In genomic region chr1:216221260-216221700, GRCh38 we compare ENCODE assay signal across 8 cellular contexts.
A peak's percentile ranks its signal among the peaks of the same experiment; 100 is the strongest.
DNase-seq lines count a peak whose midpoint lies in the region; FAIRE-seq and TF ChIP-seq lines count a peak whose summit lies in the region.

No MANE protein-coding gene starts in this region.

- peak; percentile 63 for FAIRE-seq in RCC 7860 (lab: Jason Lieb, UNC)

- H3K36me3 ChIP-seq in HEK293 (ENCODE audit: control insufficient read depth in 2 of 2, insufficient read depth in 1 of 2, low read length in 2 of 2) (no peaks in the 10 kb centered on the region), kidney epithelial cell (ENCODE audit: control insufficient read depth, insufficient read depth, low read length) (no peaks in the 10 kb centered on the region)

- intact Hi-C loops in activated naive CD4-positive, alpha-beta T cell treated with anti-CD3 and anti-CD28 coated beads for 36 hours (cut with micrococcal nuclease): loop anchor here (1.0 kb wide), 1 partner anchor 511 kb away; no protein-coding TSS in a partner anchor

- H3K4me3 Mint-ChIP-seq in activated naive CD4-positive, alpha-beta T cell treated with anti-CD3 and anti-CD28 coated beads for 36 hours: peak overlapping the region; percentile 3
- peak overlapping the region; percentile 65 for H3K4me3 Mint-ChIP-seq in stimulated activated naive CD8-positive, alpha-beta T cell treated with anti-CD3 and anti-CD28 coated beads, Interleukin-15, Interleukin-2, amounts not matched to agents 100 ng/mL and 50 ng/mL, for 24 hours

- POLR2A ChIA-PET in HEK293 (lab: Yijun Ruan, JAX): no interaction called here

- peak; percentile 23 for DNase-seq in activated naive CD4-positive, alpha-beta T cell treated with anti-CD3 and anti-CD28 coated beads for 36 hours
- no peak for DNase-seq in activated naive CD4-positive, alpha-beta T cell treated with Interleukin-2 at 50 U/mL for 16 hours
- DNase-seq in LoVo (ENCODE audit: low spot score): peak; percentile 68
- peak; percentile 58 for DNase-seq in RCC 7860 (ENCODE audit: low spot score)
- peak; percentile 12 for DNase-seq in cerebellum (ENCODE audit: low spot score)
- DNase-seq in kidney epithelial cell (ENCODE audit: low read depth): peak; percentile 42

- H3K4me1 ChIP-seq in HEK293 (ENCODE audit: control insufficient read depth, insufficient read depth, low read length): no peaks in the 10 kb centered on the region

- CTCF ChIA-PET in activated naive CD4-positive, alpha-beta T cell treated with anti-CD3 and anti-CD28 coated beads for 36 hours (lab: Charles Lee): interaction anchor here (0.7 to 1.8 kb wide), 6 partner anchors 13 to 761 kb away, joined by 3 to 6 read pairs (median 3); no protein-coding TSS in a partner anchor
- CTCF ChIA-PET in HEK293 (lab: Yijun Ruan, JAX): interaction anchor here (0.5 to 2.1 kb wide), 40 partner anchors 8 to 1955 kb away, joined by 3 to 13 read pairs (median 4); no protein-coding TSS in a partner anchor

- H3K27me3 Mint-ChIP-seq in activated naive CD4-positive, alpha-beta T cell treated with anti-CD3 and anti-CD28 coated beads for 36 hours (ENCODE audit: low read depth): no peaks in the 10 kb centered on the region
- no peaks in the 10 kb centered on the region for H3K27me3 Mint-ChIP-seq in stimulated activated naive CD8-positive, alpha-beta T cell treated with anti-CD3 and anti-CD28 coated beads, Interleukin-15, Interleukin-2, amounts not matched to agents 100 ng/mL and 50 ng/mL, for 24 hours

- peak overlapping the region; percentile 28 for H3K4me3 ChIP-seq in HEK293 (ENCODE audit: low read depth, low read length)
- peak overlapping the region; percentile 46 for H3K4me3 ChIP-seq in kidney epithelial cell (ENCODE audit: low read depth, low read length)

- H3K27ac Mint-ChIP-seq in activated naive CD4-positive, alpha-beta T cell treated with anti-CD3 and anti-CD28 coated beads for 36 hours: no peak overlapping the region
- H3K27ac Mint-ChIP-seq in stimulated activated naive CD8-positive, alpha-beta T cell treated with anti-CD3 and anti-CD28 coated beads, Interleukin-15, Interleukin-2, amounts not matched to agents 100 ng/mL and 50 ng/mL, for 24 hours: no peak overlapping the region

- no peaks in the 10 kb centered on the region for H3K27me3 ChIP-seq in kidney epithelial cell (ENCODE audit: control insufficient read depth, insufficient read depth, low read length)

- no peaks in the 10 kb centered on the region for H3K9me3 ChIP-seq in HEK293 (ENCODE audit: control insufficient read depth, insufficient read depth, low read depth, low read length)

- H3K9me3 Mint-ChIP-seq in activated naive CD4-positive, alpha-beta T cell treated with anti-CD3 and anti-CD28 coated beads for 36 hours: no peaks in the 10 kb centered on the region
- H3K9me3 Mint-ChIP-seq in stimulated activated naive CD8-positive, alpha-beta T cell treated with anti-CD3 and anti-CD28 coated beads, Interleukin-15, Interleukin-2, amounts not matched to agents 100 ng/mL and 50 ng/mL, for 24 hours: peaks cover 11% of the 10 kb centered on the region

- H3K4me1 Mint-ChIP-seq in activated naive CD4-positive, alpha-beta T cell treated with anti-CD3 and anti-CD28 coated beads for 36 hours (ENCODE audit: low read depth): peaks cover 2% of the 10 kb centered on the region
- no peaks in the 10 kb centered on the region for H3K4me1 Mint-ChIP-seq in stimulated activated naive CD8-positive, alpha-beta T cell treated with anti-CD3 and anti-CD28 coated beads, Interleukin-15, Interleukin-2, amounts not matched to agents 100 ng/mL and 50 ng/mL, for 24 hours (ENCODE audit: low read depth)

- H3K36me3 Mint-ChIP-seq in activated naive CD4-positive, alpha-beta T cell treated with anti-CD3 and anti-CD28 coated beads for 36 hours (ENCODE audit: low read depth): no peaks in the 10 kb centered on the region
- no peaks in the 10 kb centered on the region for H3K36me3 Mint-ChIP-seq in stimulated activated naive CD8-positive, alpha-beta T cell treated with anti-CD3 and anti-CD28 coated beads, Interleukin-15, Interleukin-2, amounts not matched to agents 100 ng/mL and 50 ng/mL, for 24 hours (ENCODE audit: low read depth)

- no peak overlapping the region for H3K27ac ChIP-seq in HEK293 (ENCODE audit: extremely low read depth, low read depth, low read length)

- TF ChIP-seq CTCF in HEK293 (tag by site-specific recombination; IDR thresholded peaks at IDR 0.05) (0 out of 2 replicates have a peak, but pooled peaks have one; percentile 26), kidney epithelial cell (IDR thresholded peaks at IDR 0.05; ENCODE audit: insufficient read depth, low read length, poor library complexity, severe bottlenecking) (peak; percentile 76)

TF ChIP-seq in HEK293, 187 proteins besides CTCF, POLR2A, EP300 and RAD21:
- no peak for TF ChIP-seq ZNF157 (tag by site-specific recombination; IDR thresholded peaks at IDR 0.05)
- no peak for TF ChIP-seq ZNF362 (tag by site-specific recombination; IDR thresholded peaks at IDR 0.05)
- no peak for TF ChIP-seq ZBTB20 (tag by site-specific recombination; IDR thresholded peaks at IDR 0.05)
- TF ChIP-seq ZNF548 (tag by site-specific recombination; IDR thresholded peaks at IDR 0.05): no peak
- TF ChIP-seq ZNF654 (tag by site-specific recombination; IDR thresholded peaks at IDR 0.05; ENCODE audit: low read depth): peak; percentile 52
- no peak for TF ChIP-seq KLF8 (tag by site-specific recombination; IDR thresholded peaks at IDR 0.05)
- peak; percentile 64; the same call in 1 of the 2 replicates for TF ChIP-seq TRIM28 (IDR thresholded peaks at IDR 0.05; ENCODE audit: borderline replicate concordance, low read length)
- TF ChIP-seq, protein P1, sequence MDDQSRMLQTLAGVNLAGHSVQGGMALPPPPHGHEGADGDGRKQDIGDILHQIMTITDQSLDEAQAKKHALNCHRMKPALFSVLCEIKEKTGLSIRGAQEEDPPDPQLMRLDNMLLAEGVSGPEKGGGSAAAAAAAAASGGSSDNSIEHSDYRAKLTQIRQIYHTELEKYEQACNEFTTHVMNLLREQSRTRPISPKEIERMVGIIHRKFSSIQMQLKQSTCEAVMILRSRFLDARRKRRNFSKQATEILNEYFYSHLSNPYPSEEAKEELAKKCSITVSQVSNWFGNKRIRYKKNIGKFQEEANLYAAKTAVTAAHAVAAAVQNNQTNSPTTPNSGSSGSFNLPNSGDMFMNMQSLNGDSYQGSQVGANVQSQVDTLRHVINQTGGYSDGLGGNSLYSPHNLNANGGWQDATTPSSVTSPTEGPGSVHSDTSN (CRISPR knock-in tag; IDR thresholded peaks at IDR 0.05): no peak
- TF ChIP-seq ZNF391 (tag by site-specific recombination; IDR thresholded peaks at IDR 0.05; ENCODE audit: borderline replicate concordance, low read depth): no peak
- no peak for TF ChIP-seq ZNF416 (tag by site-specific recombination; IDR thresholded peaks at IDR 0.05)
- no peak for TF ChIP-seq ZNF670 (tag by site-specific recombination; IDR thresholded peaks at IDR 0.05; ENCODE audit: low read depth)
- no peak for TF ChIP-seq ZNF335 (tag by site-specific recombination; conservative IDR thresholded peaks at IDR 0.05)
